15 cellular contexts compared by ENCODE assay signal in the genomic region with DNA sequence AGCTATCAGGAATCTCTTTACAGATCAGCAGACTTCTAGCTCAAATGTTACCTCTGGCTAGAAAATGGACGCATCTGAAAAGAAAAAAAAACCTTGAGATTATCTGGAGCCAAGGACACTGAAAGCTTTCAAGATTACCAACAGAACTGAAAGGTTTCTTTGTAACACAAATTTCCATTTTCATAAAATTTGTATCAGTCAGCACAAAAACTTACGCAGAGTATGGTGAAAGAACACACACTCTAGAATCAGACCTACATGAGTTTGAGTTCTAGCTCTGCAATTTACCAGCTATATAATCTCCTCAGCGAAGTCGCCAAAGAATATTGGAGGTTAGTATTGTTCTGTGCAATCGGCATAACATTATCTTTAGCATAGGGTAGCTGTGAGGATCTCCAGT. TPM values are rescaled to one million over a fixed set of nuclear protein-coding genes. Genes with fewer than 3 reads are reported as not detected.
DNase-seq lines count a peak whose midpoint lies in the region; ATAC-seq and TF ChIP-seq lines count a peak whose summit lies in the region.
"Had no signal": no experiment of that assay in that cellular context is flagged by ENCODE, and none has a peak within 500 bp of the region (broad histone marks: within the 10 kb centered on the region; RNA-seq: fewer than 3 reads in every experiment).

No MANE protein-coding gene starts in this region.

- ATAC-seq in activated T-helper 17 cell treated with anti-CD3 and anti-CD28 coated beads, Interleukin-2, amount 50 U/mL, for 72 hours (replicated peaks) = no peak
- no peak for ATAC-seq in HG02678 (IDR thresholded peaks at IDR 0.05; ENCODE audit: unreplicated experiment)
- ATAC-seq: naive thymus-derived CD8-positive, alpha-beta T cell; SK-N-SH treated with all-trans-retinoic acid at 6 μM for 48 hours had no signal

- no peaks in the 10 kb centered on the region for H3F3A ChIP-seq in neural cell (ENCODE audit: insufficient read depth, low read length, poor library complexity, severe bottlenecking)

- H3K27me3 Mint-ChIP-seq in activated CD4-positive, alpha-beta T cell treated with anti-CD3 and anti-CD28 coated beads, Interleukin-2, amount 10 ng/mL, durations not matched to agents 24 days and 14 days = no peaks in the 10 kb centered on the region
- H3K27me3 Mint-ChIP-seq in activated T-helper 17 cell treated with anti-CD3 and anti-CD28 coated beads, Interleukin-2, amount 50 U/mL, for 72 hours = no peaks in the 10 kb centered on the region
- H3K27me3 Mint-ChIP-seq: naive thymus-derived CD8-positive, alpha-beta T cell had no signal

- H3K9me3 ChIP-seq in HUES6 (ENCODE audit: control insufficient read depth, insufficient read depth, low read depth, low read length) (no peaks in the 10 kb centered on the region), neural cell (ENCODE audit: low read length) (no peaks in the 10 kb centered on the region)
- H3K9me3 ChIP-seq: transverse colon had no signal

- H3K36me3 ChIP-seq in HUES6 (ENCODE audit: control insufficient read depth, insufficient read depth, low read length) = no peaks in the 10 kb centered on the region
- H3K36me3 ChIP-seq in neural cell (ENCODE audit: insufficient read depth, low read length) = no peaks in the 10 kb centered on the region
- H3K36me3 ChIP-seq: transverse colon had no signal

- no peak for TF ChIP-seq RAD21 in neural cell (conservative IDR thresholded peaks at IDR 0.05)

- no peaks in the 10 kb centered on the region for H3K9me2 ChIP-seq in neural cell (ENCODE audit: insufficient read depth, low read length)

- no peak overlapping the region for H3K4me2 ChIP-seq in neural cell (ENCODE audit: low read length)

- H3K27me3 ChIP-seq in HUES6 (ENCODE audit: control insufficient read depth, insufficient read depth, low read length) = peaks cover 3% of the 10 kb centered on the region; the same call in 1 of the 2 replicates
- no peaks in the 10 kb centered on the region for H3K27me3 ChIP-seq in neural cell (ENCODE audit: insufficient read depth, low read depth, low read length)
- H3K27me3 ChIP-seq: transverse colon had no signal

- intact Hi-C loops in activated CD4-positive, alpha-beta T cell treated with anti-CD3 and anti-CD28 coated beads, Interleukin-2, amount 10 ng/mL, durations not matched to agents 24 days and 14 days (cut with micrococcal nuclease) = loop anchor here (5.0 to 10.0 kb wide), 2 partner anchors 208 to 310 kb away; a partner anchor contains a TSS

- no peaks in the 10 kb centered on the region for H4K20me1 ChIP-seq in neural cell (ENCODE audit: insufficient read depth)

- no peaks in the 10 kb centered on the region for H3K9me3 Mint-ChIP-seq in activated CD4-positive, alpha-beta T cell treated with anti-CD3 and anti-CD28 coated beads, Interleukin-2, amount 10 ng/mL, durations not matched to agents 24 days and 14 days
- no peaks in the 10 kb centered on the region for H3K9me3 Mint-ChIP-seq in activated T-helper 17 cell treated with anti-CD3 and anti-CD28 coated beads, Interleukin-2, amount 50 U/mL, for 72 hours
- H3K9me3 Mint-ChIP-seq: naive thymus-derived CD8-positive, alpha-beta T cell had no signal

- no peak for DNase-seq in activated CD4-positive, alpha-beta T cell treated with anti-CD3 and anti-CD28 coated beads, Interleukin-2, amount 10 ng/mL, durations not matched to agents 24 days and 14 days
- DNase-seq in activated CD4-positive, alpha-beta T cell treated with anti-CD3 and anti-CD28 coated beads for 4 hours = no peak
- DNase-seq in NCI-H2171 treated with DMSO at 0.1 percent for 48 hours (lab: John Stamatoyannopoulos, UW) (no peak), HT-29 (ENCODE audit: low spot score) (no peak)
- DNase-seq: activated gamma-delta T cell; caudate nucleus; effector CD8-positive, alpha-beta T cell; naive thymus-derived CD8-positive, alpha-beta T cell; NCI-H345; transverse colon had no signal

- peaks cover 24% of the 10 kb centered on the region for H3K4me1 Mint-ChIP-seq in activated CD4-positive, alpha-beta T cell treated with anti-CD3 and anti-CD28 coated beads, Interleukin-2, amount 10 ng/mL, durations not matched to agents 24 days and 14 days
- H3K4me1 Mint-ChIP-seq in activated T-helper 17 cell treated with anti-CD3 and anti-CD28 coated beads, Interleukin-2, amount 50 U/mL, for 72 hours = peaks cover 18% of the 10 kb centered on the region

- TF ChIP-seq EP300 in neural cell (conservative IDR thresholded peaks at IDR 0.05; ENCODE audit: poor library complexity, severe bottlenecking) = no peak

- H3K27ac ChIP-seq in HUES6 (ENCODE audit: low read depth, low read length) = no peak overlapping the region
- no peak overlapping the region for H3K27ac ChIP-seq in neural cell (ENCODE audit: low read length)
- H3K27ac ChIP-seq: transverse colon had no signal

- H2AFZ ChIP-seq in neural cell (ENCODE audit: low read depth, low read length) = no peak overlapping the region

- peaks cover 21% of the 10 kb centered on the region for H3K36me3 Mint-ChIP-seq in activated CD4-positive, alpha-beta T cell treated with anti-CD3 and anti-CD28 coated beads, Interleukin-2, amount 10 ng/mL, durations not matched to agents 24 days and 14 days (ENCODE audit: low read depth)
- peaks cover 21% of the 10 kb centered on the region for H3K36me3 Mint-ChIP-seq in activated T-helper 17 cell treated with anti-CD3 and anti-CD28 coated beads, Interleukin-2, amount 50 U/mL, for 72 hours (ENCODE audit: low read depth)

- peak overlapping the region; percentile 88 for H3K4me3 Mint-ChIP-seq in activated CD4-positive, alpha-beta T cell treated with anti-CD3 and anti-CD28 coated beads, Interleukin-2, amount 10 ng/mL, durations not matched to agents 24 days and 14 days
- H3K4me3 Mint-ChIP-seq in activated T-helper 17 cell treated with anti-CD3 and anti-CD28 coated beads, Interleukin-2, amount 50 U/mL, for 72 hours = peak overlapping the region; percentile 87

- no peak for TF ChIP-seq CTCF in neural cell (IDR thresholded peaks at IDR 0.05; ENCODE audit: poor library complexity, severe bottlenecking)

- no peak overlapping the region for H3K9ac ChIP-seq in HUES6 (ENCODE audit: low read length)
- no peak overlapping the region for H3K9ac ChIP-seq in neural cell (ENCODE audit: low read length)

- peak overlapping the region; percentile 92 for H3K27ac Mint-ChIP-seq in activated CD4-positive, alpha-beta T cell treated with anti-CD3 and anti-CD28 coated beads, Interleukin-2, amount 10 ng/mL, durations not matched to agents 24 days and 14 days
- H3K27ac Mint-ChIP-seq in activated T-helper 17 cell treated with anti-CD3 and anti-CD28 coated beads, Interleukin-2, amount 50 U/mL, for 72 hours = peak overlapping the region; percentile 88

- peaks cover 16% of the 10 kb centered on the region for H3K79me2 ChIP-seq in neural cell (replicated peaks; ENCODE audit: insufficient read depth, low read length)

- H3K4me1 ChIP-seq in HUES6 (ENCODE audit: control insufficient read depth, insufficient read depth, low read length) = peaks cover 2% of the 10 kb centered on the region; the same call in 1 of the 2 replicates

- peak overlapping the region; percentile 76; the same call in 1 of the 2 replicates for H3K4me3 ChIP-seq in HUES6 (ENCODE audit: low read depth, low read length)
- H3K4me3 ChIP-seq in neural cell (ENCODE audit: low read length) = peak overlapping the region; percentile 81

TF ChIP-seq in neural cell, 6 proteins besides CTCF, POLR2A, EP300 and RAD21:
- TF ChIP-seq EZH2 (IDR thresholded peaks at IDR 0.05; ENCODE audit: borderline replicate concordance, insufficient read depth, low read length, poor library complexity, severe bottlenecking) (no peak), POLR2AphosphoS5 (IDR thresholded peaks at IDR 0.05) (no peak), TAF1 (IDR thresholded peaks at IDR 0.05; ENCODE audit: low read depth) (no peak), SMC3 (conservative IDR thresholded peaks at IDR 0.05; ENCODE audit: poor library complexity) (no peak)
- TF ChIP-seq, protein P1, sequence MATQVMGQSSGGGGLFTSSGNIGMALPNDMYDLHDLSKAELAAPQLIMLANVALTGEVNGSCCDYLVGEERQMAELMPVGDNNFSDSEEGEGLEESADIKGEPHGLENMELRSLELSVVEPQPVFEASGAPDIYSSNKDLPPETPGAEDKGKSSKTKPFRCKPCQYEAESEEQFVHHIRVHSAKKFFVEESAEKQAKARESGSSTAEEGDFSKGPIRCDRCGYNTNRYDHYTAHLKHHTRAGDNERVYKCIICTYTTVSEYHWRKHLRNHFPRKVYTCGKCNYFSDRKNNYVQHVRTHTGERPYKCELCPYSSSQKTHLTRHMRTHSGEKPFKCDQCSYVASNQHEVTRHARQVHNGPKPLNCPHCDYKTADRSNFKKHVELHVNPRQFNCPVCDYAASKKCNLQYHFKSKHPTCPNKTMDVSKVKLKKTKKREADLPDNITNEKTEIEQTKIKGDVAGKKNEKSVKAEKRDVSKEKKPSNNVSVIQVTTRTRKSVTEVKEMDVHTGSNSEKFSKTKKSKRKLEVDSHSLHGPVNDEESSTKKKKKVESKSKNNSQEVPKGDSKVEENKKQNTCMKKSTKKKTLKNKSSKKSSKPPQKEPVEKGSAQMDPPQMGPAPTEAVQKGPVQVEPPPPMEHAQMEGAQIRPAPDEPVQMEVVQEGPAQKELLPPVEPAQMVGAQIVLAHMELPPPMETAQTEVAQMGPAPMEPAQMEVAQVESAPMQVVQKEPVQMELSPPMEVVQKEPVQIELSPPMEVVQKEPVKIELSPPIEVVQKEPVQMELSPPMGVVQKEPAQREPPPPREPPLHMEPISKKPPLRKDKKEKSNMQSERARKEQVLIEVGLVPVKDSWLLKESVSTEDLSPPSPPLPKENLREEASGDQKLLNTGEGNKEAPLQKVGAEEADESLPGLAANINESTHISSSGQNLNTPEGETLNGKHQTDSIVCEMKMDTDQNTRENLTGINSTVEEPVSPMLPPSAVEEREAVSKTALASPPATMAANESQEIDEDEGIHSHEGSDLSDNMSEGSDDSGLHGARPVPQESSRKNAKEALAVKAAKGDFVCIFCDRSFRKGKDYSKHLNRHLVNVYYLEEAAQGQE (IDR thresholded peaks at IDR 0.05; ENCODE audit: borderline replicate concordance) = no peak
TF ChIP-seq in neural cell: peak in this region for 0.

RNA-seq across cellular contexts. Expression of a gene that starts 1.8 kb away (rescaled TPM):
- 21.9 and 23.7 TPM in 2 replicates for total RNA-seq in activated CD4-positive, alpha-beta T cell treated with anti-CD3 and anti-CD28 coated beads, Interleukin-2, amount 10 ng/mL, durations not matched to agents 24 days and 14 days
- 10 to 100 TPM; 22.0 to 25.1 TPM for total RNA-seq in activated T-helper 17 cell treated with anti-CD3 and anti-CD28 coated beads, Interleukin-2, amount 50 U/mL, for 72 hours
- 24.9 and 28.7 TPM in 2 replicates for polyA plus RNA-seq in neural cell
- polyA minus RNA-seq in neural cell = 40.2 and 52.6 TPM in 2 replicates
- 4.4 and 5.7 TPM in 2 replicates for total RNA-seq in HT-29 (2014; rRNA removed; shearing (Covaris generic))
